Comparison of ENCODE assay signal across 23 cellular contexts in genomic region chr14:94864421-94865195, GRCh38.
A peak's percentile ranks its signal among the peaks of the same experiment; 100 is the strongest.
DNase-seq lines count a peak whose midpoint lies in the region; ATAC-seq, FAIRE-seq and TF ChIP-seq lines count a peak whose summit lies in the region.
"Had no signal": no experiment of that assay in that cellular context is flagged by ENCODE, and none has a peak within 500 bp of the region (broad histone marks: within the 10 kb centered on the region; RNA-seq: fewer than 3 reads in every experiment).

No MANE protein-coding gene starts in this region.

- ATAC-seq in GM18520 (IDR thresholded peaks at IDR 0.05; ENCODE audit: unreplicated experiment) (no peak), GM21619 (IDR thresholded peaks at IDR 0.05; ENCODE audit: unreplicated experiment) (no peak)
- ATAC-seq: effector memory CD8-positive, alpha-beta T cell; SK-N-SH treated with all-trans-retinoic acid at 6 μM for 48 hours had no signal

- no peak overlapping the region for H3K14ac ChIP-seq in H1 (ENCODE audit: insufficient read length)

- no peak overlapping the region for H2BK20ac ChIP-seq in H1 (ENCODE audit: low read length)

- no peaks in the 10 kb centered on the region for H3K9me3 Mint-ChIP-seq in nephron progenitor cell
- no peaks in the 10 kb centered on the region for H3K9me3 Mint-ChIP-seq in chondrocyte (ENCODE audit: low read depth)
- H3K9me3 Mint-ChIP-seq: activated naive CD8-positive, alpha-beta T cell treated with anti-CD3 and anti-CD28 coated beads, Interleukin-2, amount 10 ng/mL, durations not matched to agents 7 days and 5 days; activated T-helper 2 cell treated with anti-CD3 and anti-CD28 coated beads, Interferon-gamma antibody, Interleukin-2, Interleukin-4, amounts not matched to agents 10 μg/mL and 5 μg/mL and 100 μg/mL, durations not matched to agents 14 hours and 24 hours and 36 hours; effector memory CD8-positive, alpha-beta T cell; T-helper 2 cell treated with Interferon-gamma antibody and Interleukin-4, amounts not matched to agents 5 μg/mL and 100 μg/mL, for 36 hours had no signal

- no peak overlapping the region for H3K23ac ChIP-seq in H1 (ENCODE audit: insufficient read length)

- H4K91ac ChIP-seq in H1 (replicated peaks; ENCODE audit: insufficient read length, low read length), result no peak overlapping the region

- no peak overlapping the region for H2BK5ac ChIP-seq in H1 (ENCODE audit: low read depth, low read length)

- H4K5ac ChIP-seq in H1 (ENCODE audit: insufficient read length, low read depth, low read length), result no peak overlapping the region

- TF ChIP-seq CTCF in H1 (IDR thresholded peaks at IDR 0.05; ENCODE audit: control extremely low read depth in 1 of 3, insufficient read depth in 1 of 3, low read depth in 1 of 3, low read length in 3 of 3), result no peak
- TF ChIP-seq CTCF in nephron progenitor cell (IDR thresholded peaks at IDR 0.05), result no peak
- TF ChIP-seq CTCF in chondrocyte (IDR thresholded peaks at IDR 0.05), result no peak

- DNase-seq in AG20443 (ENCODE audit: low spot score) (peak; percentile 48), ELF-1 (ENCODE audit: low read depth, low spot score) (peak; percentile 42), H1 (ENCODE audit: low read depth in 1 of 2, low spot score in 2 of 2) (peak in 1 of 2 experiments; percentile 55), nephron progenitor cell (peak; percentile 26), chondrocyte (ENCODE audit: low spot score) (no peak)
- DNase-seq: activated CD4-positive, alpha-beta T cell treated with anti-CD3 and anti-CD28 coated beads, Interleukin-2, amount 50 U/mL, for 48 hours; activated CD8-positive, alpha-beta memory T cell treated with anti-CD3 and anti-CD28 coated beads, Interleukin-2, amount 50 U/mL, for 48 hours; activated naive CD8-positive, alpha-beta T cell treated with anti-CD3 and anti-CD28 coated beads, Interleukin-2, amount 10 ng/mL, durations not matched to agents 7 days and 5 days; effector memory CD8-positive, alpha-beta T cell; GOT3; NCI-H1092; NCI-H2081; stimulated activated CD4-positive, alpha-beta T cell treated with anti-CD3 and anti-CD28 coated beads, Interleukin-4, amount 100 ng/mL, for 1 hour; stimulated activated naive CD4-positive, alpha-beta T cell had no signal

- H3K4me2 ChIP-seq in H1 (ENCODE audit: insufficient read depth in 1 of 2, low read depth in 2 of 2, low read length in 2 of 2), result no peak overlapping the region
- H3K4me2 ChIP-seq: smooth muscle cell had no signal

- peaks cover 0 to 3% of the 10 kb centered on the region in 2 experiments for H4K20me1 ChIP-seq in H1 (replicated peaks in 1 of 2; ENCODE audit: control insufficient read depth in 1 of 2, insufficient read depth in 2 of 2, low read length in 2 of 2)

- H2BK15ac ChIP-seq in H1 (ENCODE audit: low read length), result no peak overlapping the region

- H3K27me3 ChIP-seq in H1 (replicated peaks in 1 of 4; ENCODE audit: control insufficient read depth in 3 of 4, extremely low read depth in 1 of 4, insufficient read depth in 3 of 4, low read length in 3 of 4), result no peaks in the 10 kb centered on the region

- H2BK12ac ChIP-seq in H1 (ENCODE audit: low read depth, low read length), result 0 out of 2 replicates have a peak overlapping the region, but pooled peaks have one; percentile 9

- TF ChIP-seq EP300 in H1 (IDR thresholded peaks at IDR 0.05; ENCODE audit: borderline replicate concordance in 1 of 2, low read depth in 2 of 2, low read length in 2 of 2), result no peak

- H3K79me2 ChIP-seq in H1 (ENCODE audit: control insufficient read depth in 1 of 2, insufficient read depth in 2 of 2, low read length in 2 of 2), result no peaks in the 10 kb centered on the region

- no peak overlapping the region for H2BK120ac ChIP-seq in H1 (replicated peaks; ENCODE audit: low read depth, low read length)

- H3K79me1 ChIP-seq in H1 (ENCODE audit: low read depth, low read length), result no peaks in the 10 kb centered on the region

- POLR2A ChIA-PET in H1 (lab: Charles Lee; ENCODE audit: partially characterized antibody), result interaction anchor here (0.6 kb wide), 1 partner anchor 17 kb away, joined by 3 read pairs; no protein-coding TSS in a partner anchor

- 87% methylated on average over 38 of the region's 44 CpGs; no CpG with 5 or more reads in 1 of the 2 experiments for WGBS in H1 (ENCODE audit: extremely low coverage in 1 of 2, insufficient coverage in 1 of 2, insufficient read length in 1 of 2, insufficient replicate concordance in 2 of 2, low coverage in 1 of 2, low lambda C conversion rate in 2 of 2, missing lambda C conversion rate in 1 of 2), 2 experiments

- H3K27ac Mint-ChIP-seq in nephron progenitor cell, result no peak overlapping the region
- H3K27ac Mint-ChIP-seq in chondrocyte (ENCODE audit: unreplicated experiment), result no peak overlapping the region
- H3K27ac Mint-ChIP-seq: activated naive CD8-positive, alpha-beta T cell treated with anti-CD3 and anti-CD28 coated beads, Interleukin-2, amount 10 ng/mL, durations not matched to agents 7 days and 5 days; activated T-helper 2 cell treated with anti-CD3 and anti-CD28 coated beads, Interferon-gamma antibody, Interleukin-2, Interleukin-4, amounts not matched to agents 10 μg/mL and 5 μg/mL and 100 μg/mL, durations not matched to agents 14 hours and 24 hours and 36 hours; effector memory CD8-positive, alpha-beta T cell; T-helper 2 cell treated with Interferon-gamma antibody and Interleukin-4, amounts not matched to agents 5 μg/mL and 100 μg/mL, for 36 hours had no signal

- no peak overlapping the region for H3K4me3 ChIP-seq in H1 (ENCODE audit: extremely low read depth in 1 of 4, insufficient read depth in 2 of 4, low read depth in 3 of 4, low read length in 4 of 4)
- H3K4me3 ChIP-seq: smooth muscle cell had no signal

- FAIRE-seq in H1 (lab: Jason Lieb, UNC), result no peak
- FAIRE-seq: GM12891 had no signal

- H3K4me3 Mint-ChIP-seq in nephron progenitor cell, result no peak overlapping the region
- H3K4me3 Mint-ChIP-seq in chondrocyte (ENCODE audit: unreplicated experiment), result no peak overlapping the region
- H3K4me3 Mint-ChIP-seq: activated naive CD8-positive, alpha-beta T cell treated with anti-CD3 and anti-CD28 coated beads, Interleukin-2, amount 10 ng/mL, durations not matched to agents 7 days and 5 days; effector memory CD8-positive, alpha-beta T cell; T-helper 2 cell treated with Interferon-gamma antibody and Interleukin-4, amounts not matched to agents 5 μg/mL and 100 μg/mL, for 36 hours had no signal

- H3K18ac ChIP-seq in H1 (ENCODE audit: extremely low read depth, low read length), result peak overlapping the region; percentile 48; the same call in 1 of the 2 replicates

- peaks cover 36% of the 10 kb centered on the region for H3K27me3 Mint-ChIP-seq in nephron progenitor cell (ENCODE audit: low read depth, poor library complexity)
- H3K27me3 Mint-ChIP-seq in chondrocyte (ENCODE audit: low read depth), result peaks cover 34% of the 10 kb centered on the region

- no peak overlapping the region for H3K4ac ChIP-seq in H1 (replicated peaks; ENCODE audit: insufficient read length, low read depth, low read length)

- H3K36me3 Mint-ChIP-seq in nephron progenitor cell (ENCODE audit: low read depth) (no peaks in the 10 kb centered on the region), chondrocyte (ENCODE audit: low read depth) (no peaks in the 10 kb centered on the region)
- H3K36me3 Mint-ChIP-seq: activated naive CD8-positive, alpha-beta T cell treated with anti-CD3 and anti-CD28 coated beads, Interleukin-2, amount 10 ng/mL, durations not matched to agents 7 days and 5 days had no signal

- no peak overlapping the region for H2AK5ac ChIP-seq in H1 (ENCODE audit: low read depth, low read length)

- H4K8ac ChIP-seq in H1 (ENCODE audit: extremely low read depth, insufficient read depth, low read length), result peak overlapping the region; percentile 35; the same call in 1 of the 2 replicates

- H3K23me2 ChIP-seq in H1 (ENCODE audit: low read depth, low read length), result no peaks in the 10 kb centered on the region; the same call in 1 of the 2 replicates

- H3K9ac ChIP-seq in H1 (replicated peaks in 1 of 4; ENCODE audit: extremely low read depth in 1 of 4, low read depth in 3 of 4, low read length in 3 of 4), result no peak overlapping the region

- no peak for TF ChIP-seq POLR2A in H1 (IDR thresholded peaks at IDR 0.05; ENCODE audit: control extremely low read depth in 1 of 2, low read depth in 2 of 2, low read length in 2 of 2)

- H3K4me1 ChIP-seq in H1 (replicated peaks in 1 of 4; ENCODE audit: control insufficient read depth in 3 of 4, insufficient read depth in 4 of 4, low read length in 3 of 4), result peaks cover 0 to 7% (median 5%) of the 10 kb centered on the region in 4 experiments; a peak in 4 of 7 replicates

- H3K4me1 Mint-ChIP-seq in nephron progenitor cell, result peaks cover 8% of the 10 kb centered on the region
- H3K4me1 Mint-ChIP-seq in chondrocyte (ENCODE audit: low read depth), result no peaks in the 10 kb centered on the region
- H3K4me1 Mint-ChIP-seq: activated naive CD8-positive, alpha-beta T cell treated with anti-CD3 and anti-CD28 coated beads, Interleukin-2, amount 10 ng/mL, durations not matched to agents 7 days and 5 days had no signal

- no peak overlapping the region for H2AFZ ChIP-seq in H1 (ENCODE audit: low read length)

- no peaks in the 10 kb centered on the region for H3K9me3 ChIP-seq in H1 (ENCODE audit: insufficient read depth in 2 of 2, low read depth in 1 of 2, low read length in 1 of 2)

- H3K56ac ChIP-seq in H1 (replicated peaks; ENCODE audit: insufficient read length, low read depth, low read length), result no peak overlapping the region

- CTCF ChIA-PET in H1 (lab: Charles Lee; ENCODE audit: partially characterized antibody), result interaction anchor here (0.6 kb wide), 2 partner anchors 59 to 134 kb away, joined by 3 read pairs; no protein-coding TSS in a partner anchor

- no peak overlapping the region for H3K27ac ChIP-seq in H1 (ENCODE audit: low read depth, low read length)
- H3K27ac ChIP-seq: HL-60, RWPE1 had no signal

- TF ChIP-seq RAD21 in H1 (IDR thresholded peaks at IDR 0.05 in 1 of 2, conservative IDR thresholded peaks at IDR 0.05 in 1 of 2; ENCODE audit: low read depth in 2 of 2, low read length in 2 of 2), result peak; percentile 4 to 23; a peak in 1 of 4 replicates

- no peaks in the 10 kb centered on the region for H3K36me3 ChIP-seq in H1 (ENCODE audit: control insufficient read depth in 2 of 4, insufficient read depth in 4 of 4, low read length in 3 of 4)

TF ChIP-seq in H1, 55 proteins besides CTCF, POLR2A, EP300 and RAD21 (continues in another document):
- TF ChIP-seq PHF8 (conservative IDR thresholded peaks at IDR 0.05; ENCODE audit: low read depth, low read length), result no peak
- TF ChIP-seq MAX (IDR thresholded peaks at IDR 0.05), result 0 out of 2 replicates have a peak, but pooled peaks have one; percentile 37
- TF ChIP-seq CREB1 (IDR thresholded peaks at IDR 0.05), result no peak
- no peak for TF ChIP-seq RBBP5 (IDR thresholded peaks at IDR 0.05; ENCODE audit: borderline replicate concordance, low read depth, low read length)
